ENCODE assay signal across 20 cellular contexts in the genomic region with DNA sequence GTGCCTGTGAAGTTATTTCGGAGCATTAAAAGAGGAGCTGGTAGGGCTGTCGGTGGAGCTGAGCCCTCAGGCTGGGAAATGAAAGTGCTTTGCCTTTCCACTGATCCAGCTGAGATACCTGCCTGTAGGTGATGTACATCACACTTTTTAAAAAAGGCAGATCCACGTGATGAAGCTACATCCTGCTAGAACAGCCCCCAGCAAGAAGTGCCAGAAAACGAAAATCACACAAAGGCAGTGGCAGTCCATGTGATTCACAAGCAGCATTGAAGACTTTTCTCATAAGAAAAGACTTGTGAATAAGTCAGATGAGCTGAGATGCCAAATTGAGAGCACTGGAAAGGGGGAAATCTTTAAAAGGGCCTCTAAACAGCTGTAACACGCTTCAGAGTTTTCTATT.
A peak's percentile ranks its signal among the peaks of the same experiment; 100 is the strongest.
DNase-seq lines count a peak whose midpoint lies in the region; ATAC-seq and TF ChIP-seq lines count a peak whose summit lies in the region.
"Had no signal": no experiment of that assay in that cellular context is flagged by ENCODE, and none has a peak within 500 bp of the region (broad histone marks: within the 10 kb centered on the region; RNA-seq: fewer than 3 reads in every experiment).

No MANE protein-coding gene starts in this region.

- peak; percentile 24 for DNase-seq in ELF-1 (ENCODE audit: low read depth, low spot score)
- DNase-seq in GM23338 (ENCODE audit: low spot score) = no peak
- peak; percentile 2 for DNase-seq in neural progenitor cell (ENCODE audit: low spot score)
- DNase-seq in DMS153 (lab: John Stamatoyannopoulos, UW) = no peak
- DNase-seq in right lobe of liver = no peak
- DNase-seq in activated CD8-positive, alpha-beta memory T cell treated with anti-CD3 and anti-CD28 coated beads, Interleukin-2, amount 10 ng/mL, durations not matched to agents 7 days and 5 days = no peak
- DNase-seq: Caco-2, DMS53, KG1, NCI-H1092, NCI-H146, NCI-H2081 treated with DMSO at 0.1 percent for 48 hours, NCI-H510A, NCI-H774, SW 1271 had no signal

- H3K27me3 Mint-ChIP-seq in GM23338 (ENCODE audit: insufficient read depth, low read depth, poor library complexity) (no peaks in the 10 kb centered on the region), neural progenitor cell (ENCODE audit: insufficient read depth, low read depth) (no peaks in the 10 kb centered on the region)
- H3K27me3 Mint-ChIP-seq in activated CD8-positive, alpha-beta memory T cell treated with anti-CD3 and anti-CD28 coated beads, Interleukin-2, amount 10 ng/mL, durations not matched to agents 7 days and 5 days = no peaks in the 10 kb centered on the region

- H3K27me3 ChIP-seq in GM23338 (ENCODE audit: insufficient read depth) (no peaks in the 10 kb centered on the region), OCI-LY1 (ENCODE audit: insufficient read depth, low read length) (no peaks in the 10 kb centered on the region), neural progenitor cell (no peaks in the 10 kb centered on the region), right lobe of liver (no peaks in the 10 kb centered on the region)
- H3K27me3 ChIP-seq: SJSA1 had no signal

- CTCF ChIA-PET in activated CD8-positive, alpha-beta memory T cell treated with anti-CD3 and anti-CD28 coated beads, Interleukin-2, amount 10 ng/mL, durations not matched to agents 7 days and 5 days (lab: Charles Lee) = no interaction called here

- H3K36me3 Mint-ChIP-seq in GM23338 (ENCODE audit: low read depth) = no peaks in the 10 kb centered on the region
- H3K36me3 Mint-ChIP-seq in neural progenitor cell = no peaks in the 10 kb centered on the region
- H3K36me3 Mint-ChIP-seq in activated CD8-positive, alpha-beta memory T cell treated with anti-CD3 and anti-CD28 coated beads, Interleukin-2, amount 10 ng/mL, durations not matched to agents 7 days and 5 days = no peaks in the 10 kb centered on the region
- H3K36me3 Mint-ChIP-seq: CD14-positive monocyte had no signal

- H3F3A ChIP-seq in GM23338 (replicated peaks; ENCODE audit: low read depth) (no peaks in the 10 kb centered on the region), OCI-LY1 (ENCODE audit: insufficient read depth, low read length) (no peaks in the 10 kb centered on the region), neural progenitor cell (ENCODE audit: low read depth) (no peaks in the 10 kb centered on the region)

- peaks cover 2% of the 10 kb centered on the region; the same call in 1 of the 3 replicates for H3K4me1 Mint-ChIP-seq in GM23338
- H3K4me1 Mint-ChIP-seq in neural progenitor cell = no peaks in the 10 kb centered on the region
- peaks cover 4% of the 10 kb centered on the region for H3K4me1 Mint-ChIP-seq in activated CD8-positive, alpha-beta memory T cell treated with anti-CD3 and anti-CD28 coated beads, Interleukin-2, amount 10 ng/mL, durations not matched to agents 7 days and 5 days

- WGBS in right lobe of liver (ENCODE audit: insufficient coverage, low coverage, low lambda C conversion rate, missing lambda C conversion rate) = 44% methylated on average over 5 of the region's 5 CpGs

- intact Hi-C loops in right lobe of liver (cut with DNase I) = no loop called here

- no peak for TF ChIP-seq POLR2A in right lobe of liver (IDR thresholded peaks at IDR 0.05)

- H3K9ac ChIP-seq in OCI-LY1 (ENCODE audit: low read length) = no peak overlapping the region
- H3K9ac ChIP-seq in neural progenitor cell = no peak overlapping the region

- H3K4me1 ChIP-seq in GM23338 (ENCODE audit: insufficient read depth) (no peaks in the 10 kb centered on the region), OCI-LY1 (ENCODE audit: insufficient read depth, low read length, severe bottlenecking) (peaks cover 28% of the 10 kb centered on the region), neural progenitor cell (no peaks in the 10 kb centered on the region), right lobe of liver (no peaks in the 10 kb centered on the region)
- H3K4me1 ChIP-seq: A549, Caco-2, HAP-1, SJSA1 had no signal

- H2AFZ ChIP-seq in GM23338 (peak overlapping the region; percentile 91), OCI-LY1 (ENCODE audit: low read length) (peak overlapping the region; percentile 94), neural progenitor cell (replicated peaks) (peak overlapping the region; percentile 26)

- no peak for ATAC-seq in GM23338
- ATAC-seq in right lobe of liver = no peak
- ATAC-seq in activated CD8-positive, alpha-beta memory T cell treated with anti-CD3 and anti-CD28 coated beads, Interleukin-2, amount 10 ng/mL, durations not matched to agents 7 days and 5 days = no peak
- ATAC-seq: A549 had no signal

- H3K27ac Mint-ChIP-seq in GM23338 (peak overlapping the region; percentile 74; the same call in 1 of the 2 replicates), neural progenitor cell (no peak overlapping the region)
- no peak overlapping the region for H3K27ac Mint-ChIP-seq in activated CD8-positive, alpha-beta memory T cell treated with anti-CD3 and anti-CD28 coated beads, Interleukin-2, amount 10 ng/mL, durations not matched to agents 7 days and 5 days
- H3K27ac Mint-ChIP-seq: CD14-positive monocyte had no signal

- no peak overlapping the region for H3K27ac ChIP-seq in GM23338 (ENCODE audit: low read depth)
- peak overlapping the region; percentile 5 for H3K27ac ChIP-seq in OCI-LY1 (ENCODE audit: low read depth, low read length, poor library complexity, severe bottlenecking)
- no peak overlapping the region for H3K27ac ChIP-seq in neural progenitor cell
- H3K27ac ChIP-seq in right lobe of liver = no peak overlapping the region
- H3K27ac ChIP-seq: A549, SJSA1 had no signal

- H3K4me3 Mint-ChIP-seq in GM23338 (no peak overlapping the region), neural progenitor cell (no peak overlapping the region)
- H3K4me3 Mint-ChIP-seq in activated CD8-positive, alpha-beta memory T cell treated with anti-CD3 and anti-CD28 coated beads, Interleukin-2, amount 10 ng/mL, durations not matched to agents 7 days and 5 days = no peak overlapping the region
- H3K4me3 Mint-ChIP-seq: CD14-positive monocyte had no signal

- H3K4me2 ChIP-seq in GM23338 (no peak overlapping the region), OCI-LY1 (ENCODE audit: low read length) (peak overlapping the region; percentile 46), neural progenitor cell (no peak overlapping the region)
- H3K4me2 ChIP-seq: A549 had no signal

- H3K4me3 ChIP-seq in GM23338 (no peak overlapping the region), OCI-LY1 (ENCODE audit: low read depth, low read length, poor library complexity, severe bottlenecking) (peak overlapping the region; percentile 28), neural progenitor cell (no peak overlapping the region), right lobe of liver (no peak overlapping the region)
- H3K4me3 ChIP-seq: A549, HAP-1, SJSA1 had no signal

- H4K20me1 ChIP-seq in GM23338 (replicated peaks; ENCODE audit: insufficient read depth) (no peaks in the 10 kb centered on the region), OCI-LY1 (ENCODE audit: insufficient read depth, low read length) (no peaks in the 10 kb centered on the region), neural progenitor cell (ENCODE audit: low read depth) (no peaks in the 10 kb centered on the region)

- H3K9me2 ChIP-seq in GM23338 (ENCODE audit: insufficient read depth) (no peaks in the 10 kb centered on the region), OCI-LY1 (ENCODE audit: low read depth, low read length) (no peaks in the 10 kb centered on the region)

- no peaks in the 10 kb centered on the region for H3K36me3 ChIP-seq in GM23338 (ENCODE audit: insufficient read depth)
- no peaks in the 10 kb centered on the region for H3K36me3 ChIP-seq in OCI-LY1 (ENCODE audit: insufficient read depth, low read length)
- H3K36me3 ChIP-seq in neural progenitor cell = no peaks in the 10 kb centered on the region
- no peaks in the 10 kb centered on the region for H3K36me3 ChIP-seq in right lobe of liver
- H3K36me3 ChIP-seq: HAP-1, SJSA1 had no signal

- H3K79me2 ChIP-seq in GM23338 (replicated peaks; ENCODE audit: insufficient read depth) = no peaks in the 10 kb centered on the region
- H3K79me2 ChIP-seq in OCI-LY1 (ENCODE audit: insufficient read depth, low read length) = no peaks in the 10 kb centered on the region
- no peaks in the 10 kb centered on the region for H3K79me2 ChIP-seq in neural progenitor cell (ENCODE audit: low read depth)

- TF ChIP-seq CTCF in GM23338 (conservative IDR thresholded peaks at IDR 0.05; ENCODE audit: low read depth in 2 of 2) (no peak), OCI-LY1 (IDR thresholded peaks at IDR 0.05; ENCODE audit: low read length) (no peak), neural progenitor cell (IDR thresholded peaks at IDR 0.05) (no peak), right lobe of liver (IDR thresholded peaks at IDR 0.05) (no peak)

- H3K9me3 Mint-ChIP-seq in GM23338 (no peaks in the 10 kb centered on the region), neural progenitor cell (no peaks in the 10 kb centered on the region)
- H3K9me3 Mint-ChIP-seq in activated CD8-positive, alpha-beta memory T cell treated with anti-CD3 and anti-CD28 coated beads, Interleukin-2, amount 10 ng/mL, durations not matched to agents 7 days and 5 days (ENCODE audit: low read depth) = peaks cover 2% of the 10 kb centered on the region
- H3K9me3 Mint-ChIP-seq: CD14-positive monocyte had no signal

- no peaks in the 10 kb centered on the region for H3K9me3 ChIP-seq in OCI-LY1 (ENCODE audit: low read length)
- no peaks in the 10 kb centered on the region for H3K9me3 ChIP-seq in neural progenitor cell (ENCODE audit: low read depth)
- H3K9me3 ChIP-seq in right lobe of liver = no peaks in the 10 kb centered on the region
- H3K9me3 ChIP-seq: A549, Caco-2, HAP-1, SJSA1 had no signal

TF ChIP-seq in GM23338, 12 proteins besides CTCF, POLR2A, EP300 and RAD21 (continues in another document):
- TF ChIP-seq CREB1 (CRISPR knock-in tag; IDR thresholded peaks at IDR 0.05; ENCODE audit: low read depth) (no peak), EZH2phosphoT487 (IDR thresholded peaks at IDR 0.05; ENCODE audit: unreplicated experiment) (no peak)

Comparison
In these comparisons a context has a peak if more than half of its experiments do, and no peak if none do; other contexts are left out.
1. DNase-seq: peak in ELF-1 (single experiment) and neural progenitor cell (single experiment); none in GM23338 (single experiment), DMS153 (single experiment), right lobe of liver (0 of 3) and activated CD8-positive, alpha-beta memory T cell treated with anti-CD3 and anti-CD28 coated beads, Interleukin-2, amount 10 ng/mL, durations not matched to agents 7 days and 5 days (single experiment).
2. H2AFZ ChIP-seq: peak in every context shown above with its lines; median percentile 94 in OCI-LY1; 91 in GM23338; 26 in neural progenitor cell.